8 cellular contexts compared by ENCODE assay signal in the genomic region with DNA sequence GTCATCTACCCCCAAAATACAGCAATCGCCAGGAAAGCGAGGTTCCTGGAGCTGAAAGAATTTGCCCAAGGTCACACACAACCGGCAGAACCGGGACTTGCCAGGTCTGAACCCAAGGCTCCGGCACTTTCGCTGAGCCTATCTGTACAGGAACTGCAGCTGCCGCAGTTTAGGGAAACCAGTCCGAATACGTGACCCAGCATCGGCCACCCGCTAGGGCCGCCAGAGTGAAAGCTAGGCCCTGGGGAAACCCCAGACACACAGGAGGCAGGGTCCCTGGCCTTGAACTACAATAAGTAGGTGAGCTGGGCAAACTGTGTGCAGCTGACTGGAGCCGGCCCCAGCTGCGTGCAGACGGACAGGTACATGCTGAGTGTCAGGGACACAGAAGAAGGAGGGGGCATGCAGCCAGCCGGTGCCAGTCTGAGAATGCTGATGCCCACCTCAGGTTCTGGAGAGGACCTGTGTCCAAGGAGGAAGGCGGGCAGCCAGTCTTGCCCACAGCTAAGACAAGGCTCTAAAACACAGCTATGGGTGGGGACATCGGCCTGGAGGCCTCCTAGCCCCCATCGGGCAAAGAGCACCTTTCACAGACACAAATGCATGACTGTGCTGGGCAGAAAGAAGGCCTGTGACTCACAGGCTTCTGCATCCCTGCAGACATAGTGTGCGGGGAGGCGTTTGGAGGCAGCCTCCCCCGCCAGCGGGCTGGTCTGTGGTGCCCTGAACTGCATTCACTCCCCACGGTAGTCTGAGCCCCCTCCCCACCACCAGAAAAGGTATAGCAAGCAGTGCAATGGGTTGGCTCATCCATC.
A peak's percentile ranks its signal among the peaks of the same experiment; 100 is the strongest.
DNase-seq lines count a peak whose midpoint lies in the region; ATAC-seq, FAIRE-seq and TF ChIP-seq lines count a peak whose summit lies in the region.

No MANE protein-coding gene starts in this region.

- H3K4me3 ChIP-seq in A549: no peak overlapping the region
- no peak overlapping the region for H3K4me3 ChIP-seq in body of pancreas

- no peaks in the 10 kb centered on the region for H3K27me3 ChIP-seq in body of pancreas

- ATAC-seq in A549 (peak in 1 of 2 experiments; percentile 62; a peak in 3 of 6 replicates), GM19035 (IDR thresholded peaks at IDR 0.05; ENCODE audit: unreplicated experiment) (peak; percentile 55), HG03432 (IDR thresholded peaks at IDR 0.05; ENCODE audit: unreplicated experiment) (peak; percentile 74), body of pancreas (peak; percentile 84), omental fat pad (ENCODE audit: low FRiP score) (no peak)

- H3K27me3 Mint-ChIP-seq in stimulated activated naive CD8-positive, alpha-beta T cell treated with anti-CD3 and anti-CD28 coated beads, Interleukin-15, Interleukin-2, amounts not matched to agents 100 ng/mL and 50 ng/mL, for 24 hours: peaks cover 9% of the 10 kb centered on the region

- no peak for TF ChIP-seq POLR2A in A549 (IDR thresholded peaks at IDR 0.05; ENCODE audit: low read length)
- peak in 1 of 3 donors; percentile 17 for TF ChIP-seq POLR2A in body of pancreas (IDR thresholded peaks at IDR 0.05)

- DNase-seq in A549 (ENCODE audit: low read depth in 1 of 2, low spot score in 1 of 2) (no peak), body of pancreas (peak; percentile 55 to 74 (median 60)), posterior vena cava (ENCODE audit: low spot score) (no peak), omental fat pad (ENCODE audit: low spot score) (no peak)
- no peak for DNase-seq in effector CD4-positive, alpha-beta T cell

- intact Hi-C loops in body of pancreas (cut with DNase I): no loop called here
- intact Hi-C loops in posterior vena cava (cut with DNase I): no loop called here

- CTCF ChIA-PET in A549 (lab: Yijun Ruan, JAX): interaction anchor here (1.5 to 2.4 kb wide), 3 partner anchors 10 to 21 kb away, joined by 3 to 7 read pairs (median 4); no protein-coding TSS in a partner anchor

- peak overlapping the region; percentile 67 for H3K4me3 Mint-ChIP-seq in stimulated activated naive CD8-positive, alpha-beta T cell treated with anti-CD3 and anti-CD28 coated beads, Interleukin-15, Interleukin-2, amounts not matched to agents 100 ng/mL and 50 ng/mL, for 24 hours

- TF ChIP-seq RAD21 in A549 (conservative IDR thresholded peaks at IDR 0.05 in 1 of 2, IDR thresholded peaks at IDR 0.05 in 1 of 2): no peak

- peak overlapping the region; percentile 41 for H3K27ac Mint-ChIP-seq in stimulated activated naive CD8-positive, alpha-beta T cell treated with anti-CD3 and anti-CD28 coated beads, Interleukin-15, Interleukin-2, amounts not matched to agents 100 ng/mL and 50 ng/mL, for 24 hours

- WGBS in A549 (ENCODE audit: missing lambda C conversion rate): 74% methylated on average over 17 of the region's 24 CpGs
- WGBS in body of pancreas, 2 donors: 27 to 42% methylated on average over 7 to 23 of the region's 24 CpGs

- peak overlapping the region in 1 of 2 experiments; percentile 45; a peak in 2 of 6 replicates for H3K27ac ChIP-seq in A549
- H3K27ac ChIP-seq in body of pancreas: peak overlapping the region; percentile 30 to 84 (median 76)

- no peak for FAIRE-seq in A549 (lab: Jason Lieb, UNC)

- H3K9me3 ChIP-seq in A549: no peaks in the 10 kb centered on the region
- H3K9me3 ChIP-seq in body of pancreas: no peaks in the 10 kb centered on the region

- TF ChIP-seq CTCF in A549 (IDR thresholded peaks at IDR 0.05) (no peak), body of pancreas (IDR thresholded peaks at IDR 0.05) (peak in 1 of 7 experiments; percentile 20), omental fat pad (IDR thresholded peaks at IDR 0.05) (no peak)

- H3K9me3 Mint-ChIP-seq in stimulated activated naive CD8-positive, alpha-beta T cell treated with anti-CD3 and anti-CD28 coated beads, Interleukin-15, Interleukin-2, amounts not matched to agents 100 ng/mL and 50 ng/mL, for 24 hours: no peaks in the 10 kb centered on the region

- peaks cover 57% of the 10 kb centered on the region for H3K4me1 Mint-ChIP-seq in stimulated activated naive CD8-positive, alpha-beta T cell treated with anti-CD3 and anti-CD28 coated beads, Interleukin-15, Interleukin-2, amounts not matched to agents 100 ng/mL and 50 ng/mL, for 24 hours (ENCODE audit: low read depth)

- H3K36me3 ChIP-seq in body of pancreas (replicated peaks in 1 of 2; ENCODE audit: insufficient read depth in 1 of 2, low read depth in 2 of 2): no peaks in the 10 kb centered on the region

- TF ChIP-seq EP300 in A549 (IDR thresholded peaks at IDR 0.05): no peak

- H3K36me3 Mint-ChIP-seq in stimulated activated naive CD8-positive, alpha-beta T cell treated with anti-CD3 and anti-CD28 coated beads, Interleukin-15, Interleukin-2, amounts not matched to agents 100 ng/mL and 50 ng/mL, for 24 hours (ENCODE audit: low read depth): no peaks in the 10 kb centered on the region

- H3K4me2 ChIP-seq in A549: 0 out of 3 replicates have a peak overlapping the region, but pooled peaks have one; percentile 11

- POLR2A ChIA-PET in A549 (lab: Yijun Ruan, JAX): interaction anchor here (1.0 kb wide), 1 partner anchor 108 kb away, joined by 3 read pairs; no protein-coding TSS in a partner anchor

- H3K4me1 ChIP-seq in A549 (peaks cover 23% of the 10 kb centered on the region), body of pancreas (peaks cover 33% of the 10 kb centered on the region)

TF ChIP-seq in A549, 52 proteins besides CTCF, POLR2A, EP300 and RAD21 (continues in another document):
- TF ChIP-seq FOXS1 (CRISPR knock-in tag; IDR thresholded peaks at IDR 0.05): no peak
- no peak for TF ChIP-seq ZNF302 (CRISPR knock-in tag; IDR thresholded peaks at IDR 0.05)
- TF ChIP-seq HOXB5 (CRISPR knock-in tag; IDR thresholded peaks at IDR 0.05): no peak
- no peak for TF ChIP-seq TP53 (CRISPR knock-in tag; IDR thresholded peaks at IDR 0.05)
- TF ChIP-seq FOSL2 (IDR thresholded peaks at IDR 0.05): no peak
- no peak for TF ChIP-seq FOSL2 (CRISPR knock-in tag; IDR thresholded peaks at IDR 0.05)
- TF ChIP-seq TFCP2L1 (CRISPR knock-in tag; IDR thresholded peaks at IDR 0.05): no peak
- TF ChIP-seq, protein P1, sequence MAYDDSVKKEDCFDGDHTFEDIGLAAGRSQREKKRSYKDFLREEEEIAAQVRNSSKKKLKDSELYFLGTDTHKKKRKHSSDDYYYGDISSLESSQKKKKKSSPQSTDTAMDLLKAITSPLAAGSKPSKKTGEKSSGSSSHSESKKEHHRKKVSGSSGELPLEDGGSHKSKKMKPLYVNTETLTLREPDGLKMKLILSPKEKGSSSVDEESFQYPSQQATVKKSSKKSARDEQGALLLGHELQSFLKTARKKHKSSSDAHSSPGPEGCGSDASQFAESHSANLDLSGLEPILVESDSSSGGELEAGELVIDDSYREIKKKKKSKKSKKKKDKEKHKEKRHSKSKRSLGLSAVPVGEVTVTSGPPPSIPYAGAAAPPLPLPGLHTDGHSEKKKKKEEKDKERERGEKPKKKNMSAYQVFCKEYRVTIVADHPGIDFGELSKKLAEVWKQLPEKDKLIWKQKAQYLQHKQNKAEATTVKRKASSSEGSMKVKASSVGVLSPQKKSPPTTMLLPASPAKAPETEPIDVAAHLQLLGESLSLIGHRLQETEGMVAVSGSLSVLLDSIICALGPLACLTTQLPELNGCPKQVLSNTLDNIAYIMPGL (CRISPR knock-in tag; IDR thresholded peaks at IDR 0.05; ENCODE audit: borderline replicate concordance): no peak
- TF ChIP-seq, protein P2, sequence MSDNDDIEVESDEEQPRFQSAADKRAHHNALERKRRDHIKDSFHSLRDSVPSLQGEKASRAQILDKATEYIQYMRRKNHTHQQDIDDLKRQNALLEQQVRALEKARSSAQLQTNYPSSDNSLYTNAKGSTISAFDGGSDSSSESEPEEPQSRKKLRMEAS (IDR thresholded peaks at IDR 0.05): no peak
- TF ChIP-seq PHF8 (IDR thresholded peaks at IDR 0.05; ENCODE audit: borderline replicate concordance, low read depth): no peak
- no peak for TF ChIP-seq RCOR1 (IDR thresholded peaks at IDR 0.05; ENCODE audit: low read depth, low read length)
- TF ChIP-seq, protein P3, sequence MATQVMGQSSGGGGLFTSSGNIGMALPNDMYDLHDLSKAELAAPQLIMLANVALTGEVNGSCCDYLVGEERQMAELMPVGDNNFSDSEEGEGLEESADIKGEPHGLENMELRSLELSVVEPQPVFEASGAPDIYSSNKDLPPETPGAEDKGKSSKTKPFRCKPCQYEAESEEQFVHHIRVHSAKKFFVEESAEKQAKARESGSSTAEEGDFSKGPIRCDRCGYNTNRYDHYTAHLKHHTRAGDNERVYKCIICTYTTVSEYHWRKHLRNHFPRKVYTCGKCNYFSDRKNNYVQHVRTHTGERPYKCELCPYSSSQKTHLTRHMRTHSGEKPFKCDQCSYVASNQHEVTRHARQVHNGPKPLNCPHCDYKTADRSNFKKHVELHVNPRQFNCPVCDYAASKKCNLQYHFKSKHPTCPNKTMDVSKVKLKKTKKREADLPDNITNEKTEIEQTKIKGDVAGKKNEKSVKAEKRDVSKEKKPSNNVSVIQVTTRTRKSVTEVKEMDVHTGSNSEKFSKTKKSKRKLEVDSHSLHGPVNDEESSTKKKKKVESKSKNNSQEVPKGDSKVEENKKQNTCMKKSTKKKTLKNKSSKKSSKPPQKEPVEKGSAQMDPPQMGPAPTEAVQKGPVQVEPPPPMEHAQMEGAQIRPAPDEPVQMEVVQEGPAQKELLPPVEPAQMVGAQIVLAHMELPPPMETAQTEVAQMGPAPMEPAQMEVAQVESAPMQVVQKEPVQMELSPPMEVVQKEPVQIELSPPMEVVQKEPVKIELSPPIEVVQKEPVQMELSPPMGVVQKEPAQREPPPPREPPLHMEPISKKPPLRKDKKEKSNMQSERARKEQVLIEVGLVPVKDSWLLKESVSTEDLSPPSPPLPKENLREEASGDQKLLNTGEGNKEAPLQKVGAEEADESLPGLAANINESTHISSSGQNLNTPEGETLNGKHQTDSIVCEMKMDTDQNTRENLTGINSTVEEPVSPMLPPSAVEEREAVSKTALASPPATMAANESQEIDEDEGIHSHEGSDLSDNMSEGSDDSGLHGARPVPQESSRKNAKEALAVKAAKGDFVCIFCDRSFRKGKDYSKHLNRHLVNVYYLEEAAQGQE (IDR thresholded peaks at IDR 0.05): no peak
- TF ChIP-seq MYC (IDR thresholded peaks at IDR 0.05; ENCODE audit: borderline replicate concordance, low read length): no peak
- no peak for TF ChIP-seq EHMT2 (IDR thresholded peaks at IDR 0.05; ENCODE audit: low read depth)
- TF ChIP-seq, protein P4, sequence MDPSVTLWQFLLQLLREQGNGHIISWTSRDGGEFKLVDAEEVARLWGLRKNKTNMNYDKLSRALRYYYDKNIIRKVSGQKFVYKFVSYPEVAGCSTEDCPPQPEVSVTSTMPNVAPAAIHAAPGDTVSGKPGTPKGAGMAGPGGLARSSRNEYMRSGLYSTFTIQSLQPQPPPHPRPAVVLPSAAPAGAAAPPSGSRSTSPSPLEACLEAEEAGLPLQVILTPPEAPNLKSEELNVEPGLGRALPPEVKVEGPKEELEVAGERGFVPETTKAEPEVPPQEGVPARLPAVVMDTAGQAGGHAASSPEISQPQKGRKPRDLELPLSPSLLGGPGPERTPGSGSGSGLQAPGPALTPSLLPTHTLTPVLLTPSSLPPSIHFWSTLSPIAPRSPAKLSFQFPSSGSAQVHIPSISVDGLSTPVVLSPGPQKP (IDR thresholded peaks at IDR 0.05; ENCODE audit: low read depth, low read length): no peak
- no peak for TF ChIP-seq ESRRA (IDR thresholded peaks at IDR 0.05; ENCODE audit: borderline replicate concordance, low read length)

Comparison
In these comparisons a context has a peak if more than half of its experiments do, and no peak if none do; other contexts are left out.
1. DNase-seq: peak in body of pancreas (4 of 4); none in A549 (0 of 2), posterior vena cava (single experiment), effector CD4-positive, alpha-beta T cell (single experiment) and omental fat pad (single experiment).